9 cellular contexts compared by ENCODE assay signal in the genomic region with DNA sequence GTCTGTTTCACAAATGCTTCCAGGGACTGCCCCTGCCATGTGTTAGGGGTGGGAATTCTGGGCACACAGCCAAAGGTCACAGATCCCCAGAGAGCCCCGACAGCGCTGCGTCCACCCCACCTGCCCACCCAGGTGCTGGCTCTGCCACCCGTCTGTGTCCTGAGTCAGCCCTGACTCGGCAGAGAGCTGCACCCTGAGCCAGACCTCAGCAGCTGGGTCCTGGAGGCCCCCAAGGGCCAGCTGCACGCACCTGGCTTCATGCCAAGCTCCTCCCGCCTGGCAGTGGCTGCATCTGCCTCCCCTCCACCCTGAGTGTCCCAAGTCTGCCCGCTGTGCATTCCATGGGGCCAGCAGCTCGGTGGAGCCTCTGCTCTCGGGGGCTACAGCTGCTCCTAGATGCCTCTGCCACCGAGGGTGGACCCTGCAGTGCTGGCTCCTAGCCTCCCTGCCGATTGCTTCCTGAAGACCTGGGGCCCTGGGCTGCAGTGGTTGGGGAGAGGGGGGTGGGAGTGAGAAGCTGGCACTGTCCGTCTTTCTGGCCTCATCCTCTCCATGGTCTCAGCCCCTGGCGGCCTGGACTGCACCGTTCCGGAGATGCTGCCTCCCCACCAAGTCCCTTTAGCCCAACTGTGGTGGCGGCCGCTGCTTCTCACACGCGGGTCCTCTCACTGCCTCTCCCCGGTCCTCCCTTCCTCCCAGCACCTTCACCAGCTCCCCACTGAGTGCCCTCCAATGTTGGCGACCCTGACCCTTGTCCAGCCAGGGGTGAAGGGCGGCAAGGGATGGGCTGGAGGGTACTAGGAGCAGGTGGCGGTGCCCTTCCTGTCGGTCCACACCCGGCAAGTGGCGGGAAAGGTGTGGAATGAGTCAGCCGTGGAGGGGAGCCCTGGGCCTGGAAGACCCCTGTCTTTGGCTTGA. TPM values are rescaled to one million over a fixed set of nuclear protein-coding genes. Genes with fewer than 3 reads are reported as not detected.
DNase-seq lines count a peak whose midpoint lies in the region; ATAC-seq and TF ChIP-seq lines count a peak whose summit lies in the region.
"Had no signal": no experiment of that assay in that cellular context is flagged by ENCODE, and none has a peak within 500 bp of the region (broad histone marks: within the 10 kb centered on the region; RNA-seq: fewer than 3 reads in every experiment).

No MANE protein-coding gene starts in this region.

- no peak overlapping the region for H2BK5ac ChIP-seq in neuronal stem cell (ENCODE audit: low read length)

- intact Hi-C loops in naive thymus-derived CD4-positive, alpha-beta T cell (cut with micrococcal nuclease): no loop called here

- CTCF ChIA-PET in naive thymus-derived CD4-positive, alpha-beta T cell (lab: Charles Lee): no interaction called here

- peak overlapping the region; percentile 66 for H2AK5ac ChIP-seq in neuronal stem cell (ENCODE audit: low read depth, low read length)

- H4K91ac ChIP-seq in neuronal stem cell (ENCODE audit: low read depth, low read length, poor library complexity): no peak overlapping the region

- peaks cover 4% of the 10 kb centered on the region for H3K79me1 ChIP-seq in neuronal stem cell (ENCODE audit: low read depth, low read length)

- in situ Hi-C loops in G401 (cut with HindIII; ENCODE audit: low sequenced_read_pairs): no loop called here

- H3K9me3 ChIP-seq in DND-41 (ENCODE audit: insufficient read depth, low read length, severe bottlenecking) (no peaks in the 10 kb centered on the region), adipocyte (ENCODE audit: control insufficient read depth, low read length) (no peaks in the 10 kb centered on the region), neuronal stem cell (replicated peaks in 1 of 2; ENCODE audit: control insufficient read depth in 2 of 2, insufficient read depth in 1 of 2, low read depth in 1 of 2, low read length in 2 of 2) (peaks cover 0 to 2% of the 10 kb centered on the region in 2 donors)
- no peaks in the 10 kb centered on the region for H3K9me3 ChIP-seq in naive thymus-derived CD4-positive, alpha-beta T cell (ENCODE audit: control insufficient read depth in 2 of 3, low read length in 3 of 3)

- H4K20me1 ChIP-seq in DND-41 (ENCODE audit: insufficient read depth, low read length): no peaks in the 10 kb centered on the region

- no peak overlapping the region for H4K8ac ChIP-seq in neuronal stem cell (ENCODE audit: low read depth, low read length)

- H2BK120ac ChIP-seq in neuronal stem cell (ENCODE audit: low read depth, low read length): no peak overlapping the region

- H3K4me3 ChIP-seq in DND-41 (ENCODE audit: low read depth in 1 of 2, low read length in 2 of 2) (no peak overlapping the region), adipocyte (ENCODE audit: low read length) (no peak overlapping the region), neuronal stem cell (ENCODE audit: low read length in 2 of 2) (peak overlapping the region in 1 of 2 donors; percentile 9)
- H3K4me3 ChIP-seq in naive thymus-derived CD4-positive, alpha-beta T cell (ENCODE audit: low read length): no peak overlapping the region

- peak overlapping the region; percentile 79 for H2BK15ac ChIP-seq in neuronal stem cell (ENCODE audit: low read length)

- peak overlapping the region; percentile 88 for H3K18ac ChIP-seq in neuronal stem cell (ENCODE audit: low read length)

- H3K4me1 Mint-ChIP-seq in naive thymus-derived CD4-positive, alpha-beta T cell: peaks cover 14 to 28% (median 20%) of the 10 kb centered on the region in 7 donors

- H3K27ac Mint-ChIP-seq in naive thymus-derived CD4-positive, alpha-beta T cell: peak overlapping the region in 1 of 9 donors; percentile 7

- H3K36me3 ChIP-seq in DND-41 (ENCODE audit: insufficient read depth, low read length): no peaks in the 10 kb centered on the region
- H3K36me3 ChIP-seq in adipocyte (ENCODE audit: control insufficient read depth, insufficient read depth, low read length, severe bottlenecking): no peaks in the 10 kb centered on the region
- no peaks in the 10 kb centered on the region for H3K36me3 ChIP-seq in neuronal stem cell (replicated peaks in 1 of 2; ENCODE audit: control insufficient read depth in 2 of 2, insufficient read depth in 2 of 2, low read length in 2 of 2)
- H3K36me3 ChIP-seq in naive thymus-derived CD4-positive, alpha-beta T cell (ENCODE audit: control insufficient read depth in 2 of 3, insufficient read depth in 3 of 3, low read length in 3 of 3): no peaks in the 10 kb centered on the region

- H3K4me1 ChIP-seq in DND-41 (ENCODE audit: insufficient read depth, low read length) (peaks cover 16% of the 10 kb centered on the region), adipocyte (ENCODE audit: control insufficient read depth, insufficient read depth, low read length) (peaks cover 35% of the 10 kb centered on the region), neuronal stem cell (ENCODE audit: control insufficient read depth in 2 of 2, insufficient read depth in 1 of 2, low read depth in 1 of 2, low read length in 2 of 2) (peaks cover 23 to 34% of the 10 kb centered on the region in 2 donors)
- peaks cover 15 to 17% of the 10 kb centered on the region in 2 donors for H3K4me1 ChIP-seq in naive thymus-derived CD4-positive, alpha-beta T cell (ENCODE audit: control insufficient read depth in 2 of 2, insufficient read depth in 2 of 2, low read length in 2 of 2)

- no peak for TF ChIP-seq CTCF in DND-41 (IDR thresholded peaks at IDR 0.05; ENCODE audit: borderline replicate concordance, extremely low read depth, low read length, poor library complexity, severe bottlenecking)

- H3K23ac ChIP-seq in neuronal stem cell (ENCODE audit: low read depth, low read length, poor library complexity): peak overlapping the region; percentile 32

- H3K27me3 ChIP-seq in DND-41 (ENCODE audit: insufficient read depth, low read length, poor library complexity) (no peaks in the 10 kb centered on the region), adipocyte (replicated peaks; ENCODE audit: control insufficient read depth, insufficient read depth, low read length) (no peaks in the 10 kb centered on the region), neuronal stem cell (ENCODE audit: control insufficient read depth in 3 of 3, insufficient read depth in 3 of 3, low read depth in 1 of 3, low read length in 3 of 3) (peaks cover 16 to 98% (median 37%) of the 10 kb centered on the region in 3 experiments)
- no peaks in the 10 kb centered on the region for H3K27me3 ChIP-seq in naive thymus-derived CD4-positive, alpha-beta T cell (ENCODE audit: control insufficient read depth in 2 of 2, insufficient read depth in 2 of 2, low read length in 2 of 2)

- ATAC-seq in DND-41 (ENCODE audit: insufficient read depth, low read depth): peak; percentile 15; the same call in 1 of the 3 replicates
- ATAC-seq in naive thymus-derived CD4-positive, alpha-beta T cell: no peak
- no peak for ATAC-seq in GM21723 (IDR thresholded peaks at IDR 0.05; ENCODE audit: unreplicated experiment)
- no peak for ATAC-seq in HG03469 (IDR thresholded peaks at IDR 0.05; ENCODE audit: unreplicated experiment)

- WGBS in neuronal stem cell (ENCODE audit: extremely low coverage in 2 of 2, insufficient read length in 2 of 2, insufficient replicate concordance in 1 of 2), 2 donors: no CpG with 5 or more reads among the region's 28 CpGs

- peaks cover 0 to 6% (median 0%) of the 10 kb centered on the region in 5 donors for H3K27me3 Mint-ChIP-seq in naive thymus-derived CD4-positive, alpha-beta T cell

- peak overlapping the region in 2 of 10 donors; percentile 7 to 41 for H3K4me3 Mint-ChIP-seq in naive thymus-derived CD4-positive, alpha-beta T cell

- H3K36me3 Mint-ChIP-seq in naive thymus-derived CD4-positive, alpha-beta T cell: no peaks in the 10 kb centered on the region

- H2AFZ ChIP-seq in DND-41 (ENCODE audit: low read depth, low read length) (no peak overlapping the region), neuronal stem cell (ENCODE audit: low read length) (no peak overlapping the region)

- no peaks in the 10 kb centered on the region for H3K9me3 Mint-ChIP-seq in naive thymus-derived CD4-positive, alpha-beta T cell

- H3K4ac ChIP-seq in neuronal stem cell (ENCODE audit: low read length): no peak overlapping the region

- peak; percentile 61 for DNase-seq in DND-41
- DNase-seq in NCI-H1694 treated with DMSO at 0.1 percent for 48 hours (lab: John Stamatoyannopoulos, UW): peak; percentile 81
- peak; percentile 68 for DNase-seq in adipocyte (ENCODE audit: low read depth)
- DNase-seq in neuronal stem cell (ENCODE audit: low spot score): no peak
- DNase-seq in naive thymus-derived CD4-positive, alpha-beta T cell: no peak
- DNase-seq in G401 (ENCODE audit: low spot score): no peak
- DNase-seq: effector CD8-positive, alpha-beta T cell had no signal

- no peak overlapping the region for H3K27ac ChIP-seq in DND-41 (ENCODE audit: low read length)
- no peak overlapping the region for H3K27ac ChIP-seq in neuronal stem cell (replicated peaks; ENCODE audit: low read length)
- no peak overlapping the region for H3K27ac ChIP-seq in naive thymus-derived CD4-positive, alpha-beta T cell (ENCODE audit: low read depth, low read length)

- no peaks in the 10 kb centered on the region for H3K79me2 ChIP-seq in DND-41 (ENCODE audit: insufficient read depth, low read length)

- peak overlapping the region; percentile 87 for H2BK12ac ChIP-seq in neuronal stem cell (ENCODE audit: low read length)

- H3K9ac ChIP-seq in DND-41 (ENCODE audit: low read depth, low read length) (no peak overlapping the region), adipocyte (ENCODE audit: low read length) (peak overlapping the region; percentile 39), neuronal stem cell (ENCODE audit: low read depth, low read length, poor library complexity) (peak overlapping the region; percentile 40)

- H3K4me2 ChIP-seq in DND-41 (ENCODE audit: insufficient read depth, low read length): no peak overlapping the region
- peak overlapping the region; percentile 4 for H3K4me2 ChIP-seq in neuronal stem cell (ENCODE audit: insufficient read depth, low read length, poor library complexity, severe bottlenecking)

- POLR2A ChIA-PET in naive thymus-derived CD4-positive, alpha-beta T cell (lab: Charles Lee): interaction anchor here (1.1 to 1.3 kb wide), 3 partner anchors 15 to 63 kb away, joined by 3 read pairs; no protein-coding TSS in a partner anchor

- peak overlapping the region; percentile 33 for H3K14ac ChIP-seq in neuronal stem cell (ENCODE audit: low read length)

RNA-seq across cellular contexts. Expression of gene SECTM1, which starts 3.0 kb away (rescaled TPM):
- polyA plus RNA-seq in neuronal stem cell (2013, experiment 1 of 2): 0.39 TPM
- 0.65 TPM for polyA plus RNA-seq in neuronal stem cell (2013, experiment 2 of 2)
- 10 to 100 TPM in 2 of 5 experiments, 1 to 10 TPM in 3; 2.3 to 32.4 (median 5.1) TPM for total RNA-seq in naive thymus-derived CD4-positive, alpha-beta T cell
- 1 to 10 TPM; 1.5 to 3.2 TPM for polyA plus RNA-seq in naive thymus-derived CD4-positive, alpha-beta T cell
- 3.1 and 10.5 TPM in 2 replicates for total RNA-seq in G401 (2014; rRNA removed; shearing (Covaris generic))

RNA-seq across cellular contexts. Expression of gene CD7, which starts 13.2 kb away (rescaled TPM):
- polyA plus RNA-seq in neuronal stem cell (2013, experiment 1 of 2): 1.5 TPM
- 1.5 TPM for polyA plus RNA-seq in neuronal stem cell (2013, experiment 2 of 2)
- total RNA-seq in naive thymus-derived CD4-positive, alpha-beta T cell: 100 to 1,000 TPM in 3 of 5 experiments, 10 to 100 TPM in 2; 61.9 to 390 (median 165) TPM
- 100 to 1,000 TPM; 169 to 183 TPM for polyA plus RNA-seq in naive thymus-derived CD4-positive, alpha-beta T cell
- total RNA-seq in G401 (2014; rRNA removed; shearing (Covaris generic)): 3.8 and 26.3 TPM in 2 replicates

RNA-seq across cellular contexts. Expression of gene TEX19, which starts 28.5 kb away (rescaled TPM):
- polyA plus RNA-seq in neuronal stem cell (2013, experiment 1 of 2): 0.28 TPM
- polyA plus RNA-seq in neuronal stem cell (2013, experiment 2 of 2): 0.19 TPM
- not detected for total RNA-seq in naive thymus-derived CD4-positive, alpha-beta T cell
- not detected for polyA plus RNA-seq in naive thymus-derived CD4-positive, alpha-beta T cell
- 5.5 and 5.7 TPM in 2 replicates for total RNA-seq in G401 (2014; rRNA removed; shearing (Covaris generic))

RNA-seq across cellular contexts. Expression of gene UTS2R, which starts 41.0 kb away (rescaled TPM):
- polyA plus RNA-seq in neuronal stem cell (2013, experiment 1 of 2): 0.11 TPM
- polyA plus RNA-seq in neuronal stem cell (2013, experiment 2 of 2): 0.12 TPM
- not detected for total RNA-seq in naive thymus-derived CD4-positive, alpha-beta T cell
- not detected for polyA plus RNA-seq in naive thymus-derived CD4-positive, alpha-beta T cell
- 1.5 TPM in 1 of 2 replicates, not detected in the other for total RNA-seq in G401 (2014; rRNA removed; shearing (Covaris generic))

RNA-seq across cellular contexts. Expression of gene CSNK1D, which starts 57.1 kb away (rescaled TPM):
- 70.3 TPM for polyA plus RNA-seq in neuronal stem cell (2013, experiment 1 of 2)
- polyA plus RNA-seq in neuronal stem cell (2013, experiment 2 of 2): 72.1 TPM
- total RNA-seq in naive thymus-derived CD4-positive, alpha-beta T cell: 100 to 1,000 TPM; 144 to 249 (median 176) TPM
- polyA plus RNA-seq in naive thymus-derived CD4-positive, alpha-beta T cell: 10 to 100 TPM; 46.1 to 81.3 TPM
- 83.1 and 87.7 TPM in 2 replicates for total RNA-seq in G401 (2014; rRNA removed; shearing (Covaris generic))

Comparison
In these comparisons a context has a peak if more than half of its experiments do, and no peak if none do; other contexts are left out.
1. DNase-seq: peak in DND-41 (single experiment), NCI-H1694 treated with DMSO at 0.1 percent for 48 hours (single experiment) and adipocyte (single experiment); none in neuronal stem cell (single experiment), naive thymus-derived CD4-positive, alpha-beta T cell (0 of 9) and G401 (single experiment).